ENCODE assay signal across 13 cellular contexts in genomic region chr3:58627580-58627894, GRCh38. TPM values are rescaled to one million over a fixed set of nuclear protein-coding genes. Genes with fewer than 3 reads are reported as not detected.
DNase-seq lines count a peak whose midpoint lies in the region; ATAC-seq and TF ChIP-seq lines count a peak whose summit lies in the region.
"Had no signal": no experiment of that assay in that cellular context is flagged by ENCODE, and none has a peak within 500 bp of the region (broad histone marks: within the 10 kb centered on the region; RNA-seq: fewer than 3 reads in every experiment).

No MANE protein-coding gene starts in this region.

- in situ Hi-C loops in astrocyte of the spinal cord (cut with HindIII; ENCODE audit: low sequenced_read_pairs): no loop called here

- H3K36me3 ChIP-seq in suprapubic skin: no peaks in the 10 kb centered on the region

- no peak overlapping the region for H3K4me3 ChIP-seq in astrocyte of the spinal cord (ENCODE audit: low read depth, low read length)
- no peak overlapping the region for H3K4me3 ChIP-seq in right cardiac atrium (ENCODE audit: low read length)
- H3K4me3 ChIP-seq in suprapubic skin: no peak overlapping the region

- no peak for TF ChIP-seq CTCF in astrocyte of the spinal cord (IDR thresholded peaks at IDR 0.05; ENCODE audit: low read depth, low read length)
- TF ChIP-seq CTCF in suprapubic skin (IDR thresholded peaks at IDR 0.05): no peak
- TF ChIP-seq CTCF in omental fat pad (IDR thresholded peaks at IDR 0.05): no peak

- H3K4me1 ChIP-seq in right cardiac atrium (ENCODE audit: control insufficient read depth, insufficient read depth, low read length) (peaks cover 21% of the 10 kb centered on the region), suprapubic skin (peaks cover 27% of the 10 kb centered on the region)

- no peak for TF ChIP-seq POLR2A in suprapubic skin (IDR thresholded peaks at IDR 0.05)

- H3K27me3 ChIP-seq in right cardiac atrium (ENCODE audit: control insufficient read depth, insufficient read depth) (no peaks in the 10 kb centered on the region), suprapubic skin (no peaks in the 10 kb centered on the region)

- peak; percentile 31 to 55 for ATAC-seq in right cardiac atrium
- no peak for ATAC-seq in HG02678 (IDR thresholded peaks at IDR 0.05; ENCODE audit: unreplicated experiment)
- no peak for ATAC-seq in omental fat pad (ENCODE audit: low FRiP score)
- ATAC-seq: stimulated activated effector memory CD8-positive, alpha-beta T cell treated with anti-CD3 and anti-CD28 coated beads, Interleukin-12 subunit alpha, Interleukin-12 subunit beta, amount 100 ng/mL, for 72 hours had no signal

- no peak for TF ChIP-seq EP300 in suprapubic skin (IDR thresholded peaks at IDR 0.05)

- DNase-seq in NCI-H1092 treated with DMSO at 0.1 percent for 48 hours (lab: John Stamatoyannopoulos, UW) (peak; percentile 44), astrocyte of the spinal cord (ENCODE audit: low read depth, low spot score) (peak; percentile 35), right cardiac atrium (peak; percentile 54 to 83 (median 83)), suprapubic skin (ENCODE audit: low spot score in 2 of 2) (no peak), omental fat pad (ENCODE audit: low spot score) (no peak), mesenteric fat pad (ENCODE audit: low spot score) (no peak)
- DNase-seq: activated CD4-positive, alpha-beta T cell treated with anti-CD3 and anti-CD28 coated beads, Interleukin-2, amount 50 U/mL, for 4 hours; activated effector memory CD4-positive, alpha-beta T cell treated with anti-CD3 and anti-CD28 coated beads, Interleukin-2, amount 50 U/mL, for 16 hours; CD8-positive, alpha-beta memory T cell; NCI-H187 treated with DMSO at 0.1 percent for 48 hours had no signal

- H3K9me3 ChIP-seq in right cardiac atrium (ENCODE audit: control insufficient read depth, low read length): no peaks in the 10 kb centered on the region
- H3K9me3 ChIP-seq in suprapubic skin: no peaks in the 10 kb centered on the region

- intact Hi-C loops in right cardiac atrium (cut with DNase I): loop anchor here in 1 of 4 donors (5.0 kb wide), 1 partner anchor 40 kb away; no protein-coding TSS in a partner anchor

- 38% methylated on average over 3 of the region's 3 CpGs for WGBS in right cardiac atrium
- WGBS in suprapubic skin: 54% methylated on average over 2 of the region's 3 CpGs

- H3K27ac ChIP-seq in right cardiac atrium (ENCODE audit: low read length): peak overlapping the region; percentile 73
- H3K27ac ChIP-seq in suprapubic skin: peak overlapping the region; percentile 69

RNA-seq across cellular contexts. Expression of gene FAM3D, which starts 39.0 kb away (rescaled TPM):
- total RNA-seq in right cardiac atrium (under 1 TPM; 0.24 to 0.37 (median 0.29) TPM), suprapubic skin (1 to 10 TPM in 3 of 4 donors, not detected in 1; 1.2 to 4.0 (median 1.4) TPM), omental fat pad (1 to 10 TPM in 1 of 4 donors, not detected in 3; 2.2 TPM), mesenteric fat pad (0.51 TPM)
- polyA plus RNA-seq in right cardiac atrium: 0.14 TPM
- total RNA-seq: CD8-positive, alpha-beta memory T cell; kidney epithelial cell had no signal
- polyA plus RNA-seq: CD8-positive, alpha-beta memory T cell had no signal

RNA-seq across cellular contexts. Expression of gene FAM107A, which starts 50.3 kb away (rescaled TPM):
- total RNA-seq in right cardiac atrium (10 to 100 TPM; 38.0 to 80.8 (median 58.0) TPM), suprapubic skin (10 to 100 TPM; 18.1 to 33.4 (median 24.6) TPM), omental fat pad (100 to 1,000 TPM in 1 of 4 donors, 10 to 100 TPM in 3; 26.4 to 165 (median 59.4) TPM), mesenteric fat pad (39.2 TPM)
- 52.7 TPM for polyA plus RNA-seq in right cardiac atrium
- total RNA-seq: CD8-positive, alpha-beta memory T cell had no signal
- polyA plus RNA-seq: CD8-positive, alpha-beta memory T cell had no signal

Comparison
In these comparisons a context has a peak if more than half of its experiments do, and no peak if none do; other contexts are left out.
1. DNase-seq: peak in NCI-H1092 treated with DMSO at 0.1 percent for 48 hours (single experiment), astrocyte of the spinal cord (single experiment) and right cardiac atrium (3 of 3); none in suprapubic skin (0 of 2), omental fat pad (single experiment) and mesenteric fat pad (single experiment).
2. ATAC-seq: peak in right cardiac atrium (2 of 2); none in HG02678 (single experiment) and omental fat pad (single experiment).